In genomic region chr2:9623151-9623550, GRCh38 we compare ENCODE assay signal across 16 cellular contexts. TPM values are rescaled to one million over a fixed set of nuclear protein-coding genes. Genes with fewer than 3 reads are reported as not detected.
DNase-seq lines count a peak whose midpoint lies in the region; ATAC-seq and TF ChIP-seq lines count a peak whose summit lies in the region.
"Had no signal": no experiment of that assay in that cellular context is flagged by ENCODE, and none has a peak within 500 bp of the region (broad histone marks: within the 10 kb centered on the region; RNA-seq: fewer than 3 reads in every experiment).

No MANE protein-coding gene starts in this region.

- no peaks in the 10 kb centered on the region for H3K27me3 Mint-ChIP-seq in activated naive CD8-positive, alpha-beta T cell
- no peaks in the 10 kb centered on the region for H3K27me3 Mint-ChIP-seq in activated naive CD8-positive, alpha-beta T cell treated with anti-CD3 and anti-CD28 coated beads, Interleukin-2, amount 50 U/mL, for 24 hours
- H3K27me3 Mint-ChIP-seq in WTC11 (ENCODE audit: low read depth) = no peaks in the 10 kb centered on the region
- no peaks in the 10 kb centered on the region for H3K27me3 Mint-ChIP-seq in Calu3 (ENCODE audit: unreplicated experiment)
- no peaks in the 10 kb centered on the region for H3K27me3 Mint-ChIP-seq in effector memory CD8-positive, alpha-beta T cell

- TF ChIP-seq CTCF in WTC11 (IDR thresholded peaks at IDR 0.05) (no peak), fibroblast of villous mesenchyme (IDR thresholded peaks at IDR 0.05; ENCODE audit: insufficient read depth, low read depth, low read length) (no peak), Calu3 (IDR thresholded peaks at IDR 0.05; ENCODE audit: unreplicated experiment) (no peak)

- intact Hi-C loops in Calu3 (cut with micrococcal nuclease; ENCODE audit: unreplicated experiment) = no loop called here

- H3K27ac Mint-ChIP-seq in activated naive CD8-positive, alpha-beta T cell = peak overlapping the region; percentile 34
- no peak overlapping the region for H3K27ac Mint-ChIP-seq in activated naive CD8-positive, alpha-beta T cell treated with anti-CD3 and anti-CD28 coated beads, Interleukin-2, amount 50 U/mL, for 24 hours
- H3K27ac Mint-ChIP-seq in WTC11 = peak overlapping the region; percentile 52; the same call in 1 of the 2 replicates
- no peak overlapping the region for H3K27ac Mint-ChIP-seq in Calu3 (ENCODE audit: unreplicated experiment)
- H3K27ac Mint-ChIP-seq in effector memory CD8-positive, alpha-beta T cell = peak overlapping the region in 1 of 2 donors; percentile 44
- H3K27ac Mint-ChIP-seq: CD8-positive, alpha-beta T cell had no signal

- H2BK12ac ChIP-seq in trophoblast cell (ENCODE audit: low read length) = no peak overlapping the region

- H2BK5ac ChIP-seq in trophoblast cell (ENCODE audit: low read depth, low read length, poor library complexity) = no peak overlapping the region

- H2AK5ac ChIP-seq in trophoblast cell (ENCODE audit: low read length) = no peak overlapping the region

- no peak for ATAC-seq in activated naive CD8-positive, alpha-beta T cell treated with anti-CD3 and anti-CD28 coated beads, Interleukin-2, amount 50 U/mL, for 24 hours
- ATAC-seq in WTC11 = no peak
- no peak for ATAC-seq in GM19397 (IDR thresholded peaks at IDR 0.05; ENCODE audit: unreplicated experiment)
- ATAC-seq in effector memory CD8-positive, alpha-beta T cell (replicated peaks) = no peak
- ATAC-seq: CD8-positive, alpha-beta T cell; K562 had no signal

- no peak overlapping the region for H3K4me3 ChIP-seq in fibroblast of villous mesenchyme (ENCODE audit: low read depth, low read length)
- no peak overlapping the region for H3K4me3 ChIP-seq in trophoblast cell (ENCODE audit: low read depth, low read length)
- H3K4me3 ChIP-seq: BLaER1, GM23248, K562 had no signal

- H3K27ac ChIP-seq in trophoblast cell (ENCODE audit: low read depth, low read length) = no peak overlapping the region
- H3K27ac ChIP-seq: BLaER1, GM23248 had no signal

- no peak overlapping the region for H3K14ac ChIP-seq in trophoblast cell (ENCODE audit: low read length)

- no peak overlapping the region for H3K4me2 ChIP-seq in trophoblast cell (ENCODE audit: low read length)
- H3K4me2 ChIP-seq: BLaER1 had no signal

- H3K79me2 ChIP-seq in trophoblast cell (ENCODE audit: control insufficient read depth, insufficient read depth, low read length, poor library complexity) = peaks cover 12% of the 10 kb centered on the region

- H2BK120ac ChIP-seq in trophoblast cell (ENCODE audit: insufficient read depth, low read length, poor library complexity) = no peak overlapping the region

- POLR2A ChIA-PET in WTC11 (lab: Charles Lee) = interaction anchor here (0.9 kb wide), 1 partner anchor 68 kb away, joined by 3 read pairs; no protein-coding TSS in a partner anchor

- no TSS peak for BruUV-seq in Calu3 (replicated peaks; lab: Mats Ljungman, UMichigan)

- H4K91ac ChIP-seq in trophoblast cell (ENCODE audit: low read depth, low read length) = no peak overlapping the region

- no peaks in the 10 kb centered on the region for H3K79me1 ChIP-seq in trophoblast cell (ENCODE audit: low read length)

- H3K36me3 ChIP-seq in trophoblast cell (ENCODE audit: control insufficient read depth in 1 of 2, insufficient read depth in 2 of 2, low read length in 2 of 2) = peaks cover 4 to 18% of the 10 kb centered on the region in 2 experiments

- H3K4me1 Mint-ChIP-seq in activated naive CD8-positive, alpha-beta T cell (ENCODE audit: low read depth) = peaks cover 85% of the 10 kb centered on the region
- H3K4me1 Mint-ChIP-seq in activated naive CD8-positive, alpha-beta T cell treated with anti-CD3 and anti-CD28 coated beads, Interleukin-2, amount 50 U/mL, for 24 hours = peaks cover 87% of the 10 kb centered on the region
- H3K4me1 Mint-ChIP-seq in WTC11 (peaks cover 55% of the 10 kb centered on the region), Calu3 (ENCODE audit: low read depth, unreplicated experiment) (peaks cover 59% of the 10 kb centered on the region)
- peaks cover 69 to 95% of the 10 kb centered on the region in 2 donors for H3K4me1 Mint-ChIP-seq in effector memory CD8-positive, alpha-beta T cell (ENCODE audit: low read depth in 2 of 2)

- no peak overlapping the region for H4K8ac ChIP-seq in trophoblast cell (ENCODE audit: low read depth, low read length)

- no peaks in the 10 kb centered on the region for H3K27me3 ChIP-seq in trophoblast cell (ENCODE audit: insufficient read depth, low read length)
- H3K27me3 ChIP-seq: BLaER1 had no signal

- CTCF ChIA-PET in WTC11 (lab: Charles Lee) (interaction anchor here (1.5 kb wide), 1 partner anchor 147 kb away, joined by 4 read pairs; no protein-coding TSS in a partner anchor), Calu3 (lab: Charles Lee) (interaction anchor here (1.3 kb wide), 1 partner anchor 7 kb away, joined by 3 read pairs; the partner anchor contains the start of gene YWHAQ)

- DNase-seq in activated naive CD8-positive, alpha-beta T cell treated with anti-CD3 and anti-CD28 coated beads, Interleukin-2, amount 50 U/mL, for 24 hours = no peak
- DNase-seq in WTC11 (ENCODE audit: low spot score) (no peak), fibroblast of villous mesenchyme (ENCODE audit: low read depth) (peak; percentile 89), trophoblast cell (no peak), Calu3 (no peak)
- no peak for DNase-seq in effector memory CD8-positive, alpha-beta T cell
- DNase-seq: CD8-positive, alpha-beta T cell; DMS53; GM23248; HCEC 1CT; NCI-H1694 treated with DMSO at 0.1 percent for 48 hours; Right ventricle myocardium superior had no signal

- no peak overlapping the region for H3K4me3 Mint-ChIP-seq in activated naive CD8-positive, alpha-beta T cell
- H3K4me3 Mint-ChIP-seq in activated naive CD8-positive, alpha-beta T cell treated with anti-CD3 and anti-CD28 coated beads, Interleukin-2, amount 50 U/mL, for 24 hours = no peak overlapping the region
- no peak overlapping the region for H3K4me3 Mint-ChIP-seq in WTC11
- H3K4me3 Mint-ChIP-seq in Calu3 (ENCODE audit: low read depth, unreplicated experiment) = no peak overlapping the region
- H3K4me3 Mint-ChIP-seq in effector memory CD8-positive, alpha-beta T cell = peak overlapping the region in 1 of 2 donors; percentile 14
- H3K4me3 Mint-ChIP-seq: CD8-positive, alpha-beta T cell had no signal

- no peak overlapping the region for H4K12ac ChIP-seq in trophoblast cell (ENCODE audit: low read depth, low read length)

- H3K4me1 ChIP-seq in trophoblast cell (ENCODE audit: control insufficient read depth in 1 of 2, insufficient read depth in 2 of 2, low read length in 2 of 2) = peaks cover 0 to 3% of the 10 kb centered on the region in 2 experiments

- peaks cover 44% of the 10 kb centered on the region for H3K36me3 Mint-ChIP-seq in activated naive CD8-positive, alpha-beta T cell
- H3K36me3 Mint-ChIP-seq in activated naive CD8-positive, alpha-beta T cell treated with anti-CD3 and anti-CD28 coated beads, Interleukin-2, amount 50 U/mL, for 24 hours (ENCODE audit: low read depth) = peaks cover 58% of the 10 kb centered on the region
- H3K36me3 Mint-ChIP-seq in WTC11 (peaks cover 43% of the 10 kb centered on the region), Calu3 (ENCODE audit: insufficient read depth, unreplicated experiment) (peaks cover 34% of the 10 kb centered on the region)
- H3K36me3 Mint-ChIP-seq in effector memory CD8-positive, alpha-beta T cell (ENCODE audit: insufficient read depth) = peaks cover 68% of the 10 kb centered on the region

- peak overlapping the region; percentile 94 for H3K4ac ChIP-seq in trophoblast cell (ENCODE audit: low read depth, low read length)

- no CpG with 5 or more reads among the region's 9 CpGs for WGBS in trophoblast cell (ENCODE audit: extremely low coverage, insufficient coverage, insufficient read length)

- H3K9ac ChIP-seq in trophoblast cell (ENCODE audit: low read length) = no peak overlapping the region
- H3K9ac ChIP-seq: BLaER1, GM23248 had no signal

- H3K9me3 ChIP-seq in trophoblast cell (ENCODE audit: insufficient read depth, low read depth, low read length) = no peaks in the 10 kb centered on the region
- H3K9me3 ChIP-seq: BLaER1 had no signal

- no peak overlapping the region for H3K18ac ChIP-seq in trophoblast cell (ENCODE audit: low read length)

- no peaks in the 10 kb centered on the region for H3K9me3 Mint-ChIP-seq in activated naive CD8-positive, alpha-beta T cell (ENCODE audit: low read depth)
- peaks cover 3% of the 10 kb centered on the region for H3K9me3 Mint-ChIP-seq in activated naive CD8-positive, alpha-beta T cell treated with anti-CD3 and anti-CD28 coated beads, Interleukin-2, amount 50 U/mL, for 24 hours
- H3K9me3 Mint-ChIP-seq in WTC11 (no peaks in the 10 kb centered on the region), Calu3 (ENCODE audit: low read depth, unreplicated experiment) (no peaks in the 10 kb centered on the region)
- H3K9me3 Mint-ChIP-seq in effector memory CD8-positive, alpha-beta T cell = no peaks in the 10 kb centered on the region
- H3K9me3 Mint-ChIP-seq: CD8-positive, alpha-beta T cell had no signal

- no peak overlapping the region for H3K23ac ChIP-seq in trophoblast cell (ENCODE audit: low read length)

- no peak overlapping the region for H2AFZ ChIP-seq in trophoblast cell (ENCODE audit: insufficient read depth, low read length, poor library complexity)
- H2AFZ ChIP-seq: GM23248 had no signal

TF ChIP-seq in WTC11, 78 proteins besides CTCF, POLR2A, EP300 and RAD21 (continues in another document):
- TF ChIP-seq CBFB (CRISPR knock-in tag; IDR thresholded peaks at IDR 0.05; ENCODE audit: low read depth) (no peak), ZNF138 (CRISPR knock-in tag; conservative IDR thresholded peaks at IDR 0.05) (no peak), E2F5 (CRISPR knock-in tag; IDR thresholded peaks at IDR 0.05) (no peak), FOXK1 (CRISPR knock-in tag; IDR thresholded peaks at IDR 0.05) (no peak)

RNA-seq across cellular contexts. Expression of gene YWHAQ, which starts 7.6 kb away (rescaled TPM):
- total RNA-seq in WTC11 (2021) (394 to 395 TPM (median 395 TPM) in 3 replicates), fibroblast of villous mesenchyme (260 and 283 TPM in 2 replicates), Calu3 (2022) (296 and 307 TPM in 2 replicates)
- 327 and 332 TPM in 2 replicates for polyA plus RNA-seq in trophoblast cell (2013)

Comparison
In these comparisons a context has a peak if more than half of its experiments do, and no peak if none do; other contexts are left out.
1. H3K27ac Mint-ChIP-seq: peak in activated naive CD8-positive, alpha-beta T cell (single experiment) and WTC11 (single experiment); none in activated naive CD8-positive, alpha-beta T cell treated with anti-CD3 and anti-CD28 coated beads, Interleukin-2, amount 50 U/mL, for 24 hours (single experiment) and Calu3 (single experiment).